8 cellular contexts compared by ENCODE assay signal in the genomic region with DNA sequence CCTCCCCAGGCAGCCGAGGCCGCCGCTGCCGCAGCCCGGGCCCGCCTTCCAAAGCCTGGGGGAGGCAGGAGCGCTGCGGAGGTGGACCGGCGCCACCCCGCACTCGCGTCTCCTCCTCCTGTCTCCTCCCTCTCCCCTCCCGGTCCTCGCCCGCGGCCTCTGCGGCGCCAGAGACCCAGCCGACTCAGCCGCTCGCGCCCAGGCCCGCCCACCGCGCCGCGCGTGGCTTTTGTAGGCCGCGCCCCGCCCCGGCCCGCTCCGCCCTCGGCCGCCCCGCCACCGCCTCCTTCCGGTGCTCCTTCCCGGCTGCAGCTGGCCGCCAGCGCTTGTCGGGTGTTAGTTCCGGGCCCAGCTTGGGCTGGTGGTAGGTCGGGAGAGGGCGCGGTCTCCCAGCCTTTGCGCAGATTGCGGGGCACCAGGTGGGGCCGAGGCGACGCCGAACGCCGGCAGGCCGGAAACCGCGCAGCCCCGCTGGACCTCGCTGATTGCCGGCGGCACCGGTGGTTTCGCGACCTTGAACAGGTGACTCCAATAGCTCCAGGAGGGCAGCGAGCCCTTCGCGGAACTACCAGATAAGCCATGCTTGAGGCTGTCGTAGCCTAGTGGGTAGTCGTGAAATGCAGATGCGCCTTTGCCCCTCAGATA. TPM values are rescaled to one million over a fixed set of nuclear protein-coding genes. Genes with fewer than 3 reads are reported as not detected.
A peak's percentile ranks its signal among the peaks of the same experiment; 100 is the strongest.
DNase-seq lines count a peak whose midpoint lies in the region; ATAC-seq and TF ChIP-seq lines count a peak whose summit lies in the region.

A gene with protein sequence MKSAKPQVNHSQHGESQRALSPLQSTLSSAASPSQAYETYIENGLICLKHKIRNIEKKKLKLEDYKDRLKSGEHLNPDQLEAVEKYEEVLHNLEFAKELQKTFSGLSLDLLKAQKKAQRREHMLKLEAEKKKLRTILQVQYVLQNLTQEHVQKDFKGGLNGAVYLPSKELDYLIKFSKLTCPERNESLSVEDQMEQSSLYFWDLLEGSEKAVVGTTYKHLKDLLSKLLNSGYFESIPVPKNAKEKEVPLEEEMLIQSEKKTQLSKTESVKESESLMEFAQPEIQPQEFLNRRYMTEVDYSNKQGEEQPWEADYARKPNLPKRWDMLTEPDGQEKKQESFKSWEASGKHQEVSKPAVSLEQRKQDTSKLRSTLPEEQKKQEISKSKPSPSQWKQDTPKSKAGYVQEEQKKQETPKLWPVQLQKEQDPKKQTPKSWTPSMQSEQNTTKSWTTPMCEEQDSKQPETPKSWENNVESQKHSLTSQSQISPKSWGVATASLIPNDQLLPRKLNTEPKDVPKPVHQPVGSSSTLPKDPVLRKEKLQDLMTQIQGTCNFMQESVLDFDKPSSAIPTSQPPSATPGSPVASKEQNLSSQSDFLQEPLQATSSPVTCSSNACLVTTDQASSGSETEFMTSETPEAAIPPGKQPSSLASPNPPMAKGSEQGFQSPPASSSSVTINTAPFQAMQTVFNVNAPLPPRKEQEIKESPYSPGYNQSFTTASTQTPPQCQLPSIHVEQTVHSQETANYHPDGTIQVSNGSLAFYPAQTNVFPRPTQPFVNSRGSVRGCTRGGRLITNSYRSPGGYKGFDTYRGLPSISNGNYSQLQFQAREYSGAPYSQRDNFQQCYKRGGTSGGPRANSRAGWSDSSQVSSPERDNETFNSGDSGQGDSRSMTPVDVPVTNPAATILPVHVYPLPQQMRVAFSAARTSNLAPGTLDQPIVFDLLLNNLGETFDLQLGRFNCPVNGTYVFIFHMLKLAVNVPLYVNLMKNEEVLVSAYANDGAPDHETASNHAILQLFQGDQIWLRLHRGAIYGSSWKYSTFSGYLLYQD (minus strand): TSS at position 202 of the 645 bp plus-strand sequence. CDS start 1,431 bp downstream, outside the sequence.

- peak in 2 of 4 donors; percentile 53 to 90 for TF ChIP-seq POLR2A in upper lobe of left lung (IDR thresholded peaks at IDR 0.05)

- H3K27me3 ChIP-seq in upper lobe of left lung, result no peaks in the 10 kb centered on the region

- H3K27ac ChIP-seq in upper lobe of left lung, result peak within 1 kb of the TSS; percentile 72 to 93 (median 88)

- peak; percentile 96 for DNase-seq in NCI-H146 treated with DMSO at 0.1 percent for 48 hours (lab: John Stamatoyannopoulos, UW; ENCODE audit: unreplicated experiment)
- peak; percentile 93 for DNase-seq in amniotic stem cell (lab: John Stamatoyannopoulos, UW)
- DNase-seq in left cardiac atrium, result peak; percentile 98
- peak; percentile 99 for DNase-seq in posterior vena cava (ENCODE audit: low spot score)
- peak; percentile 98 to 100 for DNase-seq in upper lobe of left lung

- TF ChIP-seq EP300 in upper lobe of left lung (IDR thresholded peaks at IDR 0.05), result peak in 1 of 4 donors; percentile 23

- H3K4me3 ChIP-seq in upper lobe of left lung, result peak within 1 kb of the TSS; percentile 51 to 95 (median 84)

- WGBS in upper lobe of left lung, 2 donors, result 0 to 2% methylated on average over 2 to 57 of the region's 72 CpGs

- H3K36me3 ChIP-seq in upper lobe of left lung, result no peaks in the 10 kb centered on the region

- intact Hi-C loops in T-helper 1 cell treated with Interleukin-12 subunit alpha and Interleukin-12 subunit beta and Interleukin-4 antibody, amounts not matched to agents 30 ng/mL and 1 ng/mL, for 36 hours (cut with micrococcal nuclease), result loop anchor here (1.0 to 10.0 kb wide), 12 partner anchors 41 to 2000 kb away; a partner anchor contains a TSS
- intact Hi-C loops in left cardiac atrium (cut with DNase I), result loop anchor here in 1 of 2 donors (5.0 kb wide), 2 partner anchors 52 to 58 kb away; a partner anchor contains a TSS
- intact Hi-C loops in posterior vena cava (cut with DNase I), result no loop called here

- no peaks in the 10 kb centered on the region for H3K9me3 ChIP-seq in upper lobe of left lung

- H3K4me1 ChIP-seq in upper lobe of left lung, result peaks cover 8 to 16% (median 11%) of the 10 kb centered on the region in 4 donors

- peak in 5 of 6 experiments; percentile 26 to 60 (median 56) for TF ChIP-seq CTCF in upper lobe of left lung (IDR thresholded peaks at IDR 0.05)

- peak; percentile 96 for ATAC-seq in GM18498 (IDR thresholded peaks at IDR 0.05; ENCODE audit: unreplicated experiment)
- peak; percentile 94 for ATAC-seq in HG02885 (IDR thresholded peaks at IDR 0.05; ENCODE audit: poor library complexity, unreplicated experiment)
- peak; percentile 99 for ATAC-seq in left cardiac atrium
- peak; percentile 99 for ATAC-seq in upper lobe of left lung (ENCODE audit: low FRiP score in 2 of 2)

RNA-seq across cellular contexts. Expression of the gene that starts here (rescaled TPM):
- 11.0 and 14.8 TPM in 2 replicates for total RNA-seq in T-helper 1 cell treated with Interleukin-12 subunit alpha and Interleukin-12 subunit beta and Interleukin-4 antibody, amounts not matched to agents 30 ng/mL and 1 ng/mL, for 36 hours
- total RNA-seq in left cardiac atrium (10 to 100 TPM; 17.9 to 20.9 TPM), posterior vena cava (10 to 100 TPM; 21.2 to 24.0 TPM), upper lobe of left lung (100 to 1,000 TPM in 1 of 6 donors, 10 to 100 TPM in 5; 14.3 to 116 (median 31.1) TPM)

Comparison
In these comparisons a context has a peak if more than half of its experiments do, and no peak if none do; other contexts are left out.
1. Peak in every context shown above with its lines: DNase-seq, ATAC-seq, H3K4me3 ChIP-seq and H3K27ac ChIP-seq.